ENCODE assay signal across 8 cellular contexts in the genomic region with DNA sequence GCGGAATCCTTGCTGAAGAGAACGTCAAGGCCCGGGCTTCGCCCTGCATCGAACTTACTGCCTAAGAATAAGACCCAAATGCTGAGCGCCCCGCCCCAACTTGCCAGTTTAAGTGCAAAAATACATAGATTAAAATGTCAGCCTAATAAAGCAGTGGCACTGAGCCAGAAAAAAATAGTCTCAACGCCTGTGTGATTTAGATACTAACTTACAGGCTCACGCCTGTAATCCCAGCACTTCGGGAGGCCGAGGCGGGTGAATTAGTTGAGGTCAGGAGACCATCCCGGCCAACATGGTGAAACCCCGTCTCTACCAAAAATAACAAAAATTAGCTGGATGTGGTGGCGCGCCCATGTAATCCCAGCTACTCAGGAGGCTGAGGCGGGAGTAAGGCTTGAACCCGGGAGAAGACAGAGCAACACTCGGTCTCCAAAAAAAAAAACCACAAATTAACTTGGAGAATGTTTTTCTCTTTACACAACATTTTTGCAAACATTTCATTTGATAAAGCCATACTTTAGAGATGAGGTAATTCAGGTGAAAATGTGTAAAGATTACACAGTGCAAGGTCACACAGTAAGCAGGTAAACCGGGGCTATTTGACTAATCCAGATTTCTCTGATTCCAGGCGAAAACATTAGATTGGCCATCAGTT. TPM values are rescaled to one million over a fixed set of nuclear protein-coding genes. Genes with fewer than 3 reads are reported as not detected.
DNase-seq lines count a peak whose midpoint lies in the region; ATAC-seq and TF ChIP-seq lines count a peak whose summit lies in the region.

No MANE protein-coding gene starts in this region.

- no peaks in the 10 kb centered on the region for H3K27me3 Mint-ChIP-seq in activated T-cell treated with anti-CD3 and anti-CD28 coated beads, Interleukin-2, amount 50 U/mL, for 24 hours
- no peaks in the 10 kb centered on the region for H3K27me3 Mint-ChIP-seq in type B pancreatic cell

- H3K9me3 ChIP-seq in lung (ENCODE audit: control insufficient read depth in 2 of 2, insufficient read depth in 1 of 2, low read length in 1 of 2) = no peaks in the 10 kb centered on the region

- H3K36me3 Mint-ChIP-seq in activated T-cell treated with anti-CD3 and anti-CD28 coated beads, Interleukin-2, amount 50 U/mL, for 24 hours (ENCODE audit: low read depth) = peaks cover 28% of the 10 kb centered on the region
- no peaks in the 10 kb centered on the region for H3K36me3 Mint-ChIP-seq in type B pancreatic cell

- no peaks in the 10 kb centered on the region for H3K9me3 Mint-ChIP-seq in activated T-cell treated with anti-CD3 and anti-CD28 coated beads, Interleukin-2, amount 50 U/mL, for 24 hours
- H3K9me3 Mint-ChIP-seq in type B pancreatic cell = no peaks in the 10 kb centered on the region

- H3K4me1 ChIP-seq in lung (ENCODE audit: control insufficient read depth in 2 of 2, insufficient read depth in 2 of 2, low read length in 2 of 2) = peaks cover 4 to 9% of the 10 kb centered on the region in 2 donors

- peak overlapping the region; percentile 100 for H3K4me3 Mint-ChIP-seq in activated T-cell treated with anti-CD3 and anti-CD28 coated beads, Interleukin-2, amount 50 U/mL, for 24 hours
- H3K4me3 Mint-ChIP-seq in type B pancreatic cell = peak overlapping the region; percentile 100

- ATAC-seq in lung (ENCODE audit: insufficient read depth, low FRiP score) (no peak), GM18517 (IDR thresholded peaks at IDR 0.05; ENCODE audit: unreplicated experiment) (no peak)

- DNase-seq in activated T-cell treated with anti-CD3 and anti-CD28 coated beads, Interleukin-2, amount 50 U/mL, for 24 hours = no peak
- no peak for DNase-seq in activated T-cell treated with anti-CD3 and anti-CD28 coated beads for 4 hours
- no peak for DNase-seq in cardiac fibroblast (ENCODE audit: low read depth in 2 of 2)
- DNase-seq in lung (ENCODE audit: low spot score) = no peak
- no peak for DNase-seq in type B pancreatic cell (ENCODE audit: extremely low spot score, unreplicated experiment)
- no peak for DNase-seq in activated effector memory CD4-positive, alpha-beta T cell treated with Interleukin-2 at 50 U/mL for 16 hours
- DNase-seq in dermis blood vessel endothelial cell = no peak

- peak overlapping the region; percentile 100 for H3K27ac Mint-ChIP-seq in activated T-cell treated with anti-CD3 and anti-CD28 coated beads, Interleukin-2, amount 50 U/mL, for 24 hours
- H3K27ac Mint-ChIP-seq in type B pancreatic cell = peak overlapping the region; percentile 99

- H3K27me3 ChIP-seq in lung (ENCODE audit: control insufficient read depth, insufficient read depth) = no peaks in the 10 kb centered on the region

- H3K4me3 ChIP-seq in cardiac fibroblast (replicated peaks in 1 of 2; ENCODE audit: low read depth in 2 of 2, low read length in 2 of 2) (peak overlapping the region; percentile 63 to 67), lung (peak overlapping the region; percentile 34)

- TF ChIP-seq CTCF in cardiac fibroblast (IDR thresholded peaks at IDR 0.05; ENCODE audit: low read depth, low read length) (no peak), lung (IDR thresholded peaks at IDR 0.05; ENCODE audit: control extremely low read depth, extremely low read depth) (no peak), type B pancreatic cell (conservative IDR thresholded peaks at IDR 0.05) (no peak)

- H3K36me3 ChIP-seq in lung (ENCODE audit: control insufficient read depth in 2 of 2, insufficient read depth in 2 of 2, low read length in 2 of 2) = no peaks in the 10 kb centered on the region

- peak overlapping the region; percentile 96 to 99 for H3K27ac ChIP-seq in lung (ENCODE audit: low read depth in 1 of 2, low read length in 1 of 2)

- WGBS in lung, 2 donors = 27 to 40% methylated on average over 21 of the region's 21 CpGs

- peaks cover 38% of the 10 kb centered on the region for H3K4me1 Mint-ChIP-seq in activated T-cell treated with anti-CD3 and anti-CD28 coated beads, Interleukin-2, amount 50 U/mL, for 24 hours (ENCODE audit: low read depth)
- H3K4me1 Mint-ChIP-seq in type B pancreatic cell (ENCODE audit: unreplicated experiment) = peaks cover 27% of the 10 kb centered on the region

RNA-seq across cellular contexts. Expression of gene UBP1, which starts 1.2 kb away (rescaled TPM):
- total RNA-seq in lung (10 to 100 TPM; 60.2 to 95.2 TPM), type B pancreatic cell (ENCODE audit: low replicate concordance) (57.0 and 68.2 TPM in 2 replicates), dermis blood vessel endothelial cell (47.6 and 81.5 TPM in 2 replicates)
- 10 to 100 TPM; 23.1 to 31.5 TPM for polyA plus RNA-seq in lung
